34 cellular contexts compared by ENCODE assay signal in genomic region chr3:87968668-87969067, GRCh38.
"Had no signal": no experiment of that assay in that cellular context is flagged by ENCODE, and none has a peak within 500 bp of the region (broad histone marks: within the 10 kb centered on the region; RNA-seq: fewer than 3 reads in every experiment).

No MANE protein-coding gene starts in this region.

- H3K4me3 ChIP-seq: MG63 had no signal

- H3K27me3 ChIP-seq: MG63 had no signal

- DNase-seq: Karpas-422, Kasumi-1, MG63, MM.1S, NCI-H1048, NCI-H1092, NCI-H1092 treated with DMSO at 0.1 percent for 48 hours, NCI-H1105, NCI-H1105 treated with DMSO at 0.1 percent for 48 hours, NCI-H1417, NCI-H1417 treated with DMSO at 0.1 percent for 48 hours, NCI-H1436, NCI-H1436 treated with DMSO at 0.1 percent for 48 hours, NCI-H146, NCI-H1694, NCI-H1694 treated with DMSO at 0.1 percent for 48 hours, NCI-H187, NCI-H187 treated with DMSO at 0.1 percent for 48 hours, NCI-H1930, NCI-H2029, NCI-H2029 treated with DMSO at 0.1 percent for 48 hours, NCI-H2081, NCI-H2081 treated with DMSO at 0.1 percent for 48 hours, NCI-H2107, NCI-H2171, NCI-H2171 treated with DMSO at 0.1 percent for 48 hours, NCI-H2227 treated with DMSO at 0.1 percent for 48 hours, NCI-H226, NCI-H345, NCI-H446, NCI-H446 treated with DMSO at 0.1 percent for 48 hours, NCI-H510A, NCI-H510A treated with DMSO at 0.1 percent for 48 hours, NCI-H524 had no signal

- H3K9me3 ChIP-seq: MG63 had no signal

- H3K36me3 ChIP-seq: MG63 had no signal
